In genomic region chr13:102440259-102440936, GRCh38 we compare ENCODE assay signal across 11 cellular contexts. TPM values are rescaled to one million over a fixed set of nuclear protein-coding genes. Genes with fewer than 3 reads are reported as not detected.
DNase-seq lines count a peak whose midpoint lies in the region; ATAC-seq and TF ChIP-seq lines count a peak whose summit lies in the region.
"Had no signal": no experiment of that assay in that cellular context is flagged by ENCODE, and none has a peak within 500 bp of the region (broad histone marks: within the 10 kb centered on the region; RNA-seq: fewer than 3 reads in every experiment).

No MANE protein-coding gene starts in this region.

- no peaks in the 10 kb centered on the region for H3K9me3 ChIP-seq in stomach
- H3K9me3 ChIP-seq in suprapubic skin, result no peaks in the 10 kb centered on the region

- TF ChIP-seq EP300 in stomach (IDR thresholded peaks at IDR 0.05) (no peak), suprapubic skin (IDR thresholded peaks at IDR 0.05) (no peak)

- ATAC-seq in GM19438 (IDR thresholded peaks at IDR 0.05; ENCODE audit: low read depth, unreplicated experiment) (peak; percentile 49), HG02973 (IDR thresholded peaks at IDR 0.05; ENCODE audit: unreplicated experiment) (peak; percentile 44)

- TF ChIP-seq CTCF in stomach (IDR thresholded peaks at IDR 0.05), result no peak
- TF ChIP-seq CTCF in suprapubic skin (IDR thresholded peaks at IDR 0.05), result no peak

- no peaks in the 10 kb centered on the region for H3K36me3 ChIP-seq in stomach
- H3K36me3 ChIP-seq in suprapubic skin, result no peaks in the 10 kb centered on the region

- H3K4me3 ChIP-seq in stomach (no peak overlapping the region), suprapubic skin (no peak overlapping the region)

- H3K4me1 ChIP-seq in stomach (peaks cover 0 to 11% (median 0%) of the 10 kb centered on the region in 4 donors), suprapubic skin (peaks cover 4% of the 10 kb centered on the region)

- DNase-seq in NCI-H69 (lab: John Stamatoyannopoulos, UW) (peak; percentile 81), stomach (peak; percentile 44), NCI-H128 (lab: John Stamatoyannopoulos, UW; ENCODE audit: unreplicated experiment) (no peak), suprapubic skin (ENCODE audit: low spot score in 2 of 2) (no peak), NK-92 (lab: John Stamatoyannopoulos, UW; ENCODE audit: unreplicated experiment) (no peak)
- DNase-seq in activated CD4-positive, alpha-beta T cell treated with anti-CD3 and anti-CD28 coated beads, Interleukin-2, amount 50 U/mL, for 48 hours, result no peak
- DNase-seq: activated CD4-positive, alpha-beta memory T cell treated with anti-CD3 and anti-CD28 coated beads for 36 hours; IMR-90 had no signal

- H3K27me3 ChIP-seq in stomach (no peaks in the 10 kb centered on the region), suprapubic skin (no peaks in the 10 kb centered on the region)

- 23 to 47% (median 32%) methylated on average over 2 of the region's 2 CpGs for WGBS in stomach, 5 donors
- WGBS in suprapubic skin, result 20% methylated on average over 2 of the region's 2 CpGs

- intact Hi-C loops in stomach (cut with DNase I; ENCODE audit: low total_unique reads), result no loop called here

- TF ChIP-seq POLR2A in stomach (IDR thresholded peaks at IDR 0.05), result no peak
- no peak for TF ChIP-seq POLR2A in suprapubic skin (IDR thresholded peaks at IDR 0.05)

- no peak overlapping the region for H3K27ac ChIP-seq in stomach
- H3K27ac ChIP-seq in suprapubic skin, result no peak overlapping the region

RNA-seq across cellular contexts. Expression of gene FGF14, which starts 38.5 kb away (rescaled TPM):
- 1 to 10 TPM in 2 of 5 donors, under 1 TPM in 3; 0.14 to 6.6 (median 0.58) TPM for total RNA-seq in stomach
- 1 to 10 TPM in 1 of 3 donors, under 1 TPM in 2; 0.08 to 1.4 (median 0.50) TPM for polyA plus RNA-seq in stomach
- total RNA-seq in suprapubic skin, result 1 to 10 TPM in 1 of 4 donors, under 1 TPM in 3; 0.08 to 1.4 (median 0.22) TPM
- total RNA-seq: activated CD4-positive, alpha-beta memory T cell treated with anti-CD3 and anti-CD28 coated beads for 36 hours; pulmonary artery endothelial cell had no signal
- polyA plus RNA-seq: IMR-90 had no signal

Comparison
In these comparisons a context has a peak if more than half of its experiments do, and no peak if none do; other contexts are left out.
1. DNase-seq: peak in NCI-H69 (single experiment) and stomach (single experiment); none in NCI-H128 (single experiment), activated CD4-positive, alpha-beta T cell treated with anti-CD3 and anti-CD28 coated beads, Interleukin-2, amount 50 U/mL, for 48 hours (0 of 2), suprapubic skin (0 of 2) and NK-92 (single experiment).